ENCODE assay signal across 1 cellular context in the genomic region with DNA sequence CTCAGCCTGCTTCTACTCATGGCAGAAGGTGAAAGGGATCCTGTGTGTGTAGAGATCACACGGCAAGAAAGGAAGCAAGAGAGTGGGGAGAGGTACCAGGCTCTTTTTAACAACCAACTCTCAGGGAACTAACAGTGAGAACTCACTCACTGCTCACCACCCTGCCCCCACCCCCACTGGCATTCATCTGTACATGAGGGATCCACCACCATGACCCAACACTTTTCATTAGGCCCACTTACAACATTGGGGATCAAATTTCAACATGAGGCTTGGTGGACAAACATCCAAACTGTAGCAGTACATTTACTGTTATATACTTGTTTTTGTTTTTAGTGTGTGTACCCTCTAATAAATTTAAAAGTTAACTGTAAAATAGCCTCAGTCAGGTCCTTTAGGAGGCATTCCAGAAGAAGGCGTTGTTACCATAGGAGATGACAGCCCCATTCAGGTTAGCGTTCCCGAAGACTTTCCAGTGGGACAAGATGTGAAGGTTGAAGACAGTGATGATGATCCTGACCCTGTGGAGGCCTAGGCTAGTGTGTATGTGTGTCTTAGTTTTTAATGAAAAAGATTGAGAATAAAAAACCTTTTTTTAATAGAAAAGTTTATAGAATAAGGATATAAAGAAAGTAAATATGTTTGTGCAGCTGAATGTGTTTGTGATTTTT.
TF ChIP-seq lines count a peak whose summit lies in the region.

No MANE protein-coding gene starts in this region.

TF ChIP-seq in HEK293, 187 proteins besides CTCF, POLR2A, EP300 and RAD21 (continued from another document):
- TF ChIP-seq, protein P1, sequence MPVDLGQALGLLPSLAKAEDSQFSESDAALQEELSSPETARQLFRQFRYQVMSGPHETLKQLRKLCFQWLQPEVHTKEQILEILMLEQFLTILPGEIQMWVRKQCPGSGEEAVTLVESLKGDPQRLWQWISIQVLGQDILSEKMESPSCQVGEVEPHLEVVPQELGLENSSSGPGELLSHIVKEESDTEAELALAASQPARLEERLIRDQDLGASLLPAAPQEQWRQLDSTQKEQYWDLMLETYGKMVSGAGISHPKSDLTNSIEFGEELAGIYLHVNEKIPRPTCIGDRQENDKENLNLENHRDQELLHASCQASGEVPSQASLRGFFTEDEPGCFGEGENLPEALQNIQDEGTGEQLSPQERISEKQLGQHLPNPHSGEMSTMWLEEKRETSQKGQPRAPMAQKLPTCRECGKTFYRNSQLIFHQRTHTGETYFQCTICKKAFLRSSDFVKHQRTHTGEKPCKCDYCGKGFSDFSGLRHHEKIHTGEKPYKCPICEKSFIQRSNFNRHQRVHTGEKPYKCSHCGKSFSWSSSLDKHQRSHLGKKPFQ (tag by site-specific recombination; IDR thresholded peaks at IDR 0.05), result peak; percentile 40; the same call in 1 of the 2 replicates
- TF ChIP-seq ZNF510 (tag by site-specific recombination; IDR thresholded peaks at IDR 0.05; ENCODE audit: insufficient replicate concordance) (no peak), ZNF501 (tag by site-specific recombination; IDR thresholded peaks at IDR 0.05) (no peak), ZNF548 (tag by site-specific recombination; IDR thresholded peaks at IDR 0.05) (no peak), ZSCAN30 (tag by site-specific recombination; IDR thresholded peaks at IDR 0.05) (no peak), KLF16 (tag by site-specific recombination; IDR thresholded peaks at IDR 0.05) (no peak), ZBTB17 (tag by site-specific recombination; IDR thresholded peaks at IDR 0.05) (0 out of 2 replicates have a peak, but pooled peaks have one; percentile 23), ZNF23 (tag by site-specific recombination; IDR thresholded peaks at IDR 0.05; ENCODE audit: borderline replicate concordance) (no peak), ZNF248 (tag by site-specific recombination; IDR thresholded peaks at IDR 0.05) (no peak)
- TF ChIP-seq, protein P2, sequence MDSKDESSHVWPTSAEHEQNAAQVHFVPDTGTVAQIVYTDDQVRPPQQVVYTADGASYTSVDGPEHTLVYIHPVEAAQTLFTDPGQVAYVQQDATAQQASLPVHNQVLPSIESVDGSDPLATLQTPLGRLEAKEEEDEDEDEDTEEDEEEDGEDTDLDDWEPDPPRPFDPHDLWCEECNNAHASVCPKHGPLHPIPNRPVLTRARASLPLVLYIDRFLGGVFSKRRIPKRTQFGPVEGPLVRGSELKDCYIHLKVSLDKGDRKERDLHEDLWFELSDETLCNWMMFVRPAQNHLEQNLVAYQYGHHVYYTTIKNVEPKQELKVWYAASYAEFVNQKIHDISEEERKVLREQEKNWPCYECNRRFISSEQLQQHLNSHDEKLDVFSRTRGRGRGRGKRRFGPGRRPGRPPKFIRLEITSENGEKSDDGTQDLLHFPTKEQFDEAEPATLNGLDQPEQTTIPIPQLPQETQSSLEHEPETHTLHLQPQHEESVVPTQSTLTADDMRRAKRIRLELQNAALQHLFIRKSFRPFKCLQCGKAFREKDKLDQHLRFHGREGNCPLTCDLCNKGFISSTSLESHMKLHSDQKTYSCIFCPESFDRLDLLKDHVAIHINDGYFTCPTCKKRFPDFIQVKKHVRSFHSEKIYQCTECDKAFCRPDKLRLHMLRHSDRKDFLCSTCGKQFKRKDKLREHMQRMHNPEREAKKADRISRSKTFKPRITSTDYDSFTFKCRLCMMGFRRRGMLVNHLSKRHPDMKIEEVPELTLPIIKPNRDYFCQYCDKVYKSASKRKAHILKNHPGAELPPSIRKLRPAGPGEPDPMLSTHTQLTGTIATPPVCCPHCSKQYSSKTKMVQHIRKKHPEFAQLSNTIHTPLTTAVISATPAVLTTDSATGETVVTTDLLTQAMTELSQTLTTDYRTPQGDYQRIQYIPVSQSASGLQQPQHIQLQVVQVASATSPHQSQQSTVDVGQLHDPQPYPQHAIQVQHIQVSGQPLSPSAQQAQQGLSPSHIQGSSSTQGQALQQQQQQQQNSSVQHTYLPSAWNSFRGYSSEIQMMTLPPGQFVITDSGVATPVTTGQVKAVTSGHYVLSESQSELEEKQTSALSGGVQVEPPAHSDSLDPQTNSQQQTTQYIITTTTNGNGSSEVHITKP (tag by site-specific recombination; IDR thresholded peaks at IDR 0.05), result 0 out of 2 replicates have a peak, but pooled peaks have one; percentile 19
- TF ChIP-seq, protein P3, sequence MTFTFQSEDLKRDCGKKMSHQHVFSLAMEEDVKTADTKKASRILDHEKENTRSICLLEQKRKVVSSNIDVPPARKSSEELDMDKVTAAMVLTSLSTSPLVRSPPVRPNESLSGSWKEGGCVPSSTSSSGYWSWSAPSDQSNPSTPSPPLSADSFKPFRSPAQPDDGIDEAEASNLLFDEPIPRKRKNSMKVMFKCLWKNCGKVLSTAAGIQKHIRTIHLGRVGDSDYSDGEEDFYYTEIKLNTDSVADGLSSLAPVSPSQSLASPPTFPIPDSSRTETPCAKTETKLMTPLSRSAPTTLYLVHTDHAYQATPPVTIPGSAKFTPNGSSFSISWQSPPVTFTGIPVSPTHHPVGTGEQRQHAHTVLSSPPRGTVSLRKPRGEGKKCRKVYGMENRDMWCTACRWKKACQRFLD (tag by site-specific recombination; IDR thresholded peaks at IDR 0.05), result no peak
- TF ChIP-seq, protein P4, sequence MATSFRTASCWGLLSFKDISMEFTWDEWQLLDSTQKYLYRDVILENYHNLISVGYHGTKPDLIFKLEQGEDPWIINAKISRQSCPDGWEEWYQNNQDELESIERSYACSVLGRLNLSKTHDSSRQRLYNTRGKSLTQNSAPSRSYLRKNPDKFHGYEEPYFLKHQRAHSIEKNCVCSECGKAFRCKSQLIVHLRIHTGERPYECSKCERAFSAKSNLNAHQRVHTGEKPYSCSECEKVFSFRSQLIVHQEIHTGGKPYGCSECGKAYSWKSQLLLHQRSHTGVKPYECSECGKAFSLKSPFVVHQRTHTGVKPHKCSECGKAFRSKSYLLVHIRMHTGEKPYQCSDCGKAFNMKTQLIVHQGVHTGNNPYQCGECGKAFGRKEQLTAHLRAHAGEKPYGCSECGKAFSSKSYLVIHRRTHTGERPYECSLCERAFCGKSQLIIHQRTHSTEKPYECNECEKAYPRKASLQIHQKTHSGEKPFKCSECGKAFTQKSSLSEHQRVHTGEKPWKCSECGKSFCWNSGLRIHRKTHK (tag by site-specific recombination; IDR thresholded peaks at IDR 0.05), result no peak
- TF ChIP-seq, protein P5, sequence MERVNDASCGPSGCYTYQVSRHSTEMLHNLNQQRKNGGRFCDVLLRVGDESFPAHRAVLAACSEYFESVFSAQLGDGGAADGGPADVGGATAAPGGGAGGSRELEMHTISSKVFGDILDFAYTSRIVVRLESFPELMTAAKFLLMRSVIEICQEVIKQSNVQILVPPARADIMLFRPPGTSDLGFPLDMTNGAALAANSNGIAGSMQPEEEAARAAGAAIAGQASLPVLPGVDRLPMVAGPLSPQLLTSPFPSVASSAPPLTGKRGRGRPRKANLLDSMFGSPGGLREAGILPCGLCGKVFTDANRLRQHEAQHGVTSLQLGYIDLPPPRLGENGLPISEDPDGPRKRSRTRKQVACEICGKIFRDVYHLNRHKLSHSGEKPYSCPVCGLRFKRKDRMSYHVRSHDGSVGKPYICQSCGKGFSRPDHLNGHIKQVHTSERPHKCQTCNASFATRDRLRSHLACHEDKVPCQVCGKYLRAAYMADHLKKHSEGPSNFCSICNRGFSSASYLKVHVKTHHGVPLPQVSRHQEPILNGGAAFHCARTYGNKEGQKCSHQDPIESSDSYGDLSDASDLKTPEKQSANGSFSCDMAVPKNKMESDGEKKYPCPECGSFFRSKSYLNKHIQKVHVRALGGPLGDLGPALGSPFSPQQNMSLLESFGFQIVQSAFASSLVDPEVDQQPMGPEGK (tag by site-specific recombination; IDR thresholded peaks at IDR 0.05), result 0 out of 2 replicates have a peak, but pooled peaks have one; percentile 38
